Comparison of ENCODE assay signal across 30 cellular contexts in the genomic region with DNA sequence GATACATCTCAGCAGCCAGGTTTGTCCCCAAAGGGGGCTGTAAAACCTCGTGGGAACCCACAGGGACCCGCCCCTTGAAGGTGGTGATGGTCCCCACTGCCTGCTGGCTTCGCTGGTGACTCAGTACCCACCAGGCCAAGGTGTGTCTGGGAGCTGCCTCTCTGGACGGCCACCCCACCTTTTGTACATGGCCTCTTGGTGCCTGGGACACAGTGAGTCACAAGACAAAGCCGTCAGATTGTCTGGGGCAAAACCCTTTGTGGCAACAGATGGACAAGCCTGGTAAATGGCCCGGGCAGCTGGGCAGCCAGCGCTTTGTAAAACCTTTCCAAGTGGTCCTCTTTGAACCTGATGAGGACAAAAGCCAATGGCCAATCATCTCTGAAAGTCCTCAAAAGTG. TPM values are rescaled to one million over a fixed set of nuclear protein-coding genes. Genes with fewer than 3 reads are reported as not detected.
DNase-seq lines count a peak whose midpoint lies in the region; ATAC-seq, FAIRE-seq and TF ChIP-seq lines count a peak whose summit lies in the region.
"Had no signal": no experiment of that assay in that cellular context is flagged by ENCODE, and none has a peak within 500 bp of the region (broad histone marks: within the 10 kb centered on the region; RNA-seq: fewer than 3 reads in every experiment).

No MANE protein-coding gene starts in this region.

- FAIRE-seq in A549 (lab: Jason Lieb, UNC) (no peak), H54 (lab: Jason Lieb, UNC) (no peak)
- FAIRE-seq: bronchial epithelial cell had no signal

- CTCF ChIA-PET in A549 (lab: Yijun Ruan, JAX), result no interaction called here

- peak; percentile 9 to 11; a peak in 2 of 6 replicates for ATAC-seq in A549
- ATAC-seq: activated CD8-positive, alpha-beta T cell treated with anti-CD3 and anti-CD28 coated beads, Interleukin-2, amount 10 ng/mL, durations not matched to agents 7 days and 5 days; activated T-helper 17 cell treated with anti-CD3 and anti-CD28 coated beads, Interleukin-2, amount 50 U/mL, for 72 hours; left cardiac atrium had no signal

- no peak for TF ChIP-seq RAD21 in A549 (conservative IDR thresholded peaks at IDR 0.05 in 1 of 2, IDR thresholded peaks at IDR 0.05 in 1 of 2)

- TF ChIP-seq POLR2A in A549 (IDR thresholded peaks at IDR 0.05; ENCODE audit: low read length) (no peak), H54 (IDR thresholded peaks at IDR 0.05; ENCODE audit: low read depth, low read length) (no peak)

- no peak for TF ChIP-seq EP300 in A549 (IDR thresholded peaks at IDR 0.05)

- no peaks in the 10 kb centered on the region for H3K36me3 ChIP-seq in WERI-Rb-1

- POLR2A ChIA-PET in A549 (lab: Yijun Ruan, JAX), result no interaction called here

- H3K4me2 ChIP-seq in A549, result peak overlapping the region; percentile 24; the same call in 1 of the 3 replicates
- H3K4me2 ChIP-seq: smooth muscle cell had no signal

- no peak for TF ChIP-seq CTCF in A549 (IDR thresholded peaks at IDR 0.05)
- no peak for TF ChIP-seq CTCF in WERI-Rb-1 (IDR thresholded peaks at IDR 0.05; ENCODE audit: low read depth, low read length)

- no peak overlapping the region for H3K4me3 ChIP-seq in A549
- H3K4me3 ChIP-seq in WERI-Rb-1 (ENCODE audit: low read depth, low read length), result no peak overlapping the region
- H3K4me3 ChIP-seq: smooth muscle cell had no signal

- peaks cover 30% of the 10 kb centered on the region for H3K4me1 ChIP-seq in A549

- no peaks in the 10 kb centered on the region for H3K27me3 ChIP-seq in WERI-Rb-1 (ENCODE audit: insufficient read depth, low read depth, severe bottlenecking)

- H3K27ac ChIP-seq in A549 (peak overlapping the region; percentile 12 to 29; a peak in 4 of 6 replicates), WERI-Rb-1 (no peak overlapping the region)
- H3K27ac ChIP-seq: parathyroid adenoma, VCaP had no signal

- 15% methylated on average over 7 of the region's 7 CpGs for WGBS in A549 (ENCODE audit: missing lambda C conversion rate)

- no peaks in the 10 kb centered on the region for H3K9me3 ChIP-seq in A549
- H3K9me3 ChIP-seq in WERI-Rb-1 (ENCODE audit: severe bottlenecking), result no peaks in the 10 kb centered on the region

- DNase-seq in A549 (ENCODE audit: low read depth in 1 of 2, low spot score in 1 of 2) (peak in 1 of 2 experiments; percentile 69), HT-29 (ENCODE audit: low spot score) (peak; percentile 1), WERI-Rb-1 (peak; percentile 27), myocyte (ENCODE audit: low read depth) (peak; percentile 87), H54 (ENCODE audit: insufficient read length, low spot score) (no peak), RPMI8226 (no peak), DMS153 (lab: John Stamatoyannopoulos, UW) (no peak)
- DNase-seq: ACHN; activated CD4-positive, alpha-beta T cell treated with anti-CD3 and anti-CD28 coated beads for 4 hours; activated CD8-positive, alpha-beta T cell treated with anti-CD3 and anti-CD28 coated beads, Interleukin-2, amount 10 ng/mL, durations not matched to agents 7 days and 5 days; activated naive CD4-positive, alpha-beta T cell treated with anti-CD3 and anti-CD28 coated beads, Interleukin-2, amount 50 U/mL, for 16 hours; CD4-positive, alpha-beta memory T cell; DMS79; GF-D8; hippocampal formation; KBM-7; left cardiac atrium; NCI-H1417 treated with DMSO at 0.1 percent for 48 hours; NCI-H2081; NCI-H526; NK-92 treated with Interleukin-12 subunit alpha and Interleukin-12 subunit beta, amount 100 ng/mL, for 24 hours; SIG-M5; stimulated activated naive CD4-positive, alpha-beta T cell treated with Interleukin-2 at 50 U/mL for 16 hours; SW 1271; T-helper 9 cell had no signal

TF ChIP-seq in A549, 52 proteins besides CTCF, POLR2A, EP300 and RAD21:
- no peak for TF ChIP-seq FOSL2 (IDR thresholded peaks at IDR 0.05)
- peak; percentile 55 for TF ChIP-seq FOSL2 (CRISPR knock-in tag; IDR thresholded peaks at IDR 0.05)
- no peak for TF ChIP-seq HOXA7 (CRISPR knock-in tag; IDR thresholded peaks at IDR 0.05)

RNA-seq across cellular contexts. Expression of gene KLF2, which starts 27.9 kb away (rescaled TPM):
- polyA plus RNA-seq in A549 (2011; rRNA removed), result 2.7 and 3.4 TPM in 2 replicates
- polyA plus RNA-seq in A549 (2012; cell fraction: cytosol; rRNA removed), result 42.8 and 49.2 TPM in 2 replicates
- 130 and 150 TPM in 2 replicates for polyA plus RNA-seq in A549 (2012; cell fraction: nucleus; rRNA removed)
- polyA plus RNA-seq in A549 (2017; fragmentation: RNase III; extraction: RNeasy Plus Mini Kit Qiagen cat#74134 plus additional on column Dnase treatment), result 6.0 to 7.0 TPM (median 6.9 TPM) in 3 replicates
- 1.8 and 3.2 TPM in 2 replicates for polyA minus RNA-seq in A549 (2011; rRNA and poly(A)+ RNA removed)
- total RNA-seq in HT-29 (2014; rRNA removed; shearing (Covaris generic)), result 3.5 and 5.9 TPM in 2 replicates
- total RNA-seq in myocyte, result 9.2 and 13.7 TPM in 2 replicates
- polyA plus RNA-seq in myocyte (2012), result 27.8 TPM

Comparison
In these comparisons a context has a peak if more than half of its experiments do, and no peak if none do; other contexts are left out.
1. DNase-seq: peak in HT-29 (single experiment), WERI-Rb-1 (single experiment) and myocyte (single experiment); none in H54 (single experiment), RPMI8226 (single experiment) and DMS153 (single experiment).